ENCODE assay signal across 9 cellular contexts in the genomic region with DNA sequence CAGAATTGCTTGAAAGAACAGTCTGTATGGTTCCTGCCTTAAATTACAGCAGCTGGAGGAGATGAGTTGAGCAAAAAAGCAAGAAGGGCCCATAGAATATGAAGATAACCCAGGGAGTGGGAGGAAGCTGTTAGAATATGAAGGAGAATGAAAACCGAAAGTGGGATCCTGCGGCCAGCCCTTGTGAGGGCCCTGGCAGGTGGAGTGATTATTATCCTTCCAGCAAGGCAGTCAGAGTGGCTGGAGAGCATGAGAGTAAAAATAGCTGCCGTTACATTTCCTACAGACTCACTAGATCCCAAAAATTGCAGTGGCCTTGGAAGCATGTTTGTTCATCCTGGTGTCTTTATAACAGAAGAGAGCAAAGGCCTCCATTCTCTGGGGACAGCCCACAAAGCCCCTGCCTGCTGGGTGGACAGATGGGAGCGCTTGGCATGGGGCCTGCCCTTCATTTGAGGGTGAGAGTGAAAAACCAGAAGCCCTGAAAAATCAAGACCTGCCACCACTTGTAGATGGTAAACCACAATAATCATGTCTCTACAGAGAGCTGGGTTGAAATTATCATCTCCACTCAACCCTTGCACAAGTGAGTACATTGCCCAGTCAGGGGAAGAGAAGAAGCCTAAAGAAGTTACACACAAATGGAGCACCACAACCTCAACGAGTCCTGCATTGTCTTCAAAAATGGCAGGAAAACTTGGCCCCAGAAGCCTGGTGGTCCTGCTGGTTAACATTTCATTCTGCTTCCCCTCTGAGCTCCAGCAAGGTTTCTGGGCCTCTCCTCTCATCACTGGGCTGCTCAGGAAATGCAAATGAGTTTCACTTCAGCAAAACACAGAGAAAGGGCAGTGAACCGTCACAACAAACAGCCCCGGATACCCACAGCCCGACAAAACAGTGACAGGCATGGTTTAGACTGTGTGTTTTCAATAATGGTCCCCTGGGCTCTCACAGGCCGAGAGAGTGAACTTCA.
DNase-seq lines count a peak whose midpoint lies in the region; ATAC-seq and TF ChIP-seq lines count a peak whose summit lies in the region.
"Had no signal": no experiment of that assay in that cellular context is flagged by ENCODE, and none has a peak within 500 bp of the region (broad histone marks: within the 10 kb centered on the region; RNA-seq: fewer than 3 reads in every experiment).

No MANE protein-coding gene starts in this region.

- H3K4me2 ChIP-seq in DOHH2 (ENCODE audit: low read length) (peak overlapping the region; percentile 93), SU-DHL-6 (ENCODE audit: low read depth, low read length, poor library complexity, severe bottlenecking) (peak overlapping the region; percentile 57)

- H3K9me3 ChIP-seq in DOHH2 (ENCODE audit: control insufficient read depth, insufficient read depth, low read length): no peaks in the 10 kb centered on the region
- H3K9me3 ChIP-seq in SU-DHL-6 (ENCODE audit: insufficient read depth, low read length): no peaks in the 10 kb centered on the region

- H3K27ac ChIP-seq in DOHH2 (ENCODE audit: low read depth, low read length) (peak overlapping the region; percentile 92), SU-DHL-6 (ENCODE audit: low read depth, low read length) (peak overlapping the region; percentile 91)

- TF ChIP-seq CTCF in DOHH2 (IDR thresholded peaks at IDR 0.05; ENCODE audit: low read depth, low read length, poor library complexity, severe bottlenecking) (no peak), SU-DHL-6 (IDR thresholded peaks at IDR 0.05; ENCODE audit: insufficient read depth, low read length, poor library complexity, severe bottlenecking) (no peak), fibroblast of pulmonary artery (IDR thresholded peaks at IDR 0.05; ENCODE audit: low read length, missing control alignments) (no peak)

- peaks cover 75% of the 10 kb centered on the region for H3K4me1 ChIP-seq in DOHH2 (ENCODE audit: control insufficient read depth, low read length)

- H2AFZ ChIP-seq in SU-DHL-6 (ENCODE audit: low read depth, low read length, severe bottlenecking): no peak overlapping the region

- H3K27me3 ChIP-seq in DOHH2 (ENCODE audit: control insufficient read depth, low read length) (peaks cover 10% of the 10 kb centered on the region), SU-DHL-6 (ENCODE audit: low read length) (no peaks in the 10 kb centered on the region)

- H3F3A ChIP-seq in DOHH2 (ENCODE audit: control insufficient read depth, insufficient read depth): peaks cover 34% of the 10 kb centered on the region
- H3F3A ChIP-seq in SU-DHL-6 (ENCODE audit: insufficient read depth): peaks cover 26% of the 10 kb centered on the region

- H3K4me3 ChIP-seq in DOHH2 (ENCODE audit: low read length) (peak overlapping the region; percentile 77), SU-DHL-6 (ENCODE audit: insufficient read depth, low read length, poor library complexity, severe bottlenecking) (peak overlapping the region; percentile 4), fibroblast of pulmonary artery (replicated peaks; ENCODE audit: low read depth, low read length) (no peak overlapping the region)

- DNase-seq in fibroblast of pulmonary artery (ENCODE audit: low read depth) (peak; percentile 11), NCI-H774 (lab: John Stamatoyannopoulos, UW) (no peak)
- no peak for DNase-seq in stimulated activated naive CD8-positive, alpha-beta T cell treated with anti-CD3 and anti-CD28 coated beads, Interleukin-15, Interleukin-2, amounts not matched to agents 100 U/mL and 50 U/mL, for 24 hours
- no peak for DNase-seq in effector CD8-positive, alpha-beta T cell (lab: John Stamatoyannopoulos, UW)

- H4K20me1 ChIP-seq in DOHH2 (ENCODE audit: control insufficient read depth, insufficient read depth, low read depth, low read length) (no peaks in the 10 kb centered on the region), SU-DHL-6 (ENCODE audit: low read depth, low read length) (no peaks in the 10 kb centered on the region)

- H3K9ac ChIP-seq in SU-DHL-6 (ENCODE audit: low read length): peak overlapping the region; percentile 5; the same call in 1 of the 2 replicates

- peaks cover 38% of the 10 kb centered on the region for H3K36me3 ChIP-seq in DOHH2 (ENCODE audit: control insufficient read depth, low read length)
- no peaks in the 10 kb centered on the region for H3K36me3 ChIP-seq in SU-DHL-6 (ENCODE audit: low read length)

- ATAC-seq in GM19468 (IDR thresholded peaks at IDR 0.05; ENCODE audit: extremely low read depth, unreplicated experiment) (peak; percentile 74), HG03521 (IDR thresholded peaks at IDR 0.05; ENCODE audit: unreplicated experiment) (peak; percentile 86)
- ATAC-seq in stimulated activated naive CD8-positive, alpha-beta T cell treated with anti-CD3 and anti-CD28 coated beads, Interleukin-15, Interleukin-2, amounts not matched to agents 100 U/mL and 50 U/mL, for 24 hours: peak; percentile 45
- ATAC-seq: HCT116 had no signal

- H3K79me2 ChIP-seq in DOHH2 (ENCODE audit: control insufficient read depth, low read length) (peaks cover 5% of the 10 kb centered on the region; the same call in 1 of the 2 replicates), SU-DHL-6 (ENCODE audit: insufficient read depth, low read length) (no peaks in the 10 kb centered on the region)

- no peaks in the 10 kb centered on the region for H3K9me2 ChIP-seq in DOHH2 (replicated peaks; ENCODE audit: control insufficient read depth, low read length)
- no peaks in the 10 kb centered on the region for H3K9me2 ChIP-seq in SU-DHL-6 (replicated peaks; ENCODE audit: insufficient read depth, low read length)
